Comparison of ENCODE assay signal across 20 cellular contexts in genomic region chr2:107473145-107473544, GRCh38.
"Had no signal": no experiment of that assay in that cellular context is flagged by ENCODE, and none has a peak within 500 bp of the region (broad histone marks: within the 10 kb centered on the region; RNA-seq: fewer than 3 reads in every experiment).

No MANE protein-coding gene starts in this region.

- H3K27me3 ChIP-seq: MG63 had no signal

- H3K27ac ChIP-seq: RWPE1 had no signal

- DNase-seq: Karpas-422, KG1, MG63, NCI-H1092, NCI-H1105 treated with DMSO at 0.1 percent for 48 hours, NCI-H1417 treated with DMSO at 0.1 percent for 48 hours, NCI-H146, NCI-H1694 treated with DMSO at 0.1 percent for 48 hours, NCI-H1930, NCI-H2081, NCI-H2107, NCI-H2227 treated with DMSO at 0.1 percent for 48 hours, NCI-H524 treated with DMSO at 0.1 percent for 48 hours, NCI-H69, NCI-H774, PC-3, SHP77 had no signal

- H3K36me3 ChIP-seq: MG63 had no signal

- ATAC-seq: Panc1, PC-3, SK-N-SH treated with all-trans-retinoic acid at 6 μM for 48 hours had no signal

- H3K4me3 ChIP-seq: MG63 had no signal

- H3K9me3 ChIP-seq: MG63 had no signal
